ENCODE assay signal across 17 cellular contexts in genomic region chr12:124358572-124358971, GRCh38.
"Had no signal": no experiment of that assay in that cellular context is flagged by ENCODE, and none has a peak within 500 bp of the region (broad histone marks: within the 10 kb centered on the region; RNA-seq: fewer than 3 reads in every experiment).

No MANE protein-coding gene starts in this region.

- H3K4me3 ChIP-seq: lung, ovary, suprapubic skin, upper lobe of right lung had no signal

- ATAC-seq: esophagus mucosa, upper lobe of right lung had no signal

- H3K27me3 Mint-ChIP-seq: activated naive CD8-positive, alpha-beta T cell treated with anti-CD3 and anti-CD28 coated beads for 36 hours; brain had no signal

- H3K9me3 Mint-ChIP-seq: activated naive CD8-positive, alpha-beta T cell treated with anti-CD3 and anti-CD28 coated beads for 36 hours; brain had no signal

- DNase-seq: activated CD4-positive, alpha-beta T cell treated with anti-CD3 and anti-CD28 coated beads, Interleukin-2, amount 50 U/mL, for 1 hour; activated CD4-positive, CD25-positive, alpha-beta regulatory T cell; activated CD8-positive, alpha-beta memory T cell treated with anti-CD3 and anti-CD28 coated beads for 24 hours; activated naive CD8-positive, alpha-beta T cell treated with anti-CD3 and anti-CD28 coated beads for 36 hours; amygdala; glutamatergic neuron; midbrain; ovary; stimulated activated CD4-positive, alpha-beta T cell treated with anti-CD3 and anti-CD28 coated beads, Interleukin-15, amount 100 ng/mL, for 24 hours; stimulated activated CD4-positive, alpha-beta T cell treated with anti-CD3 and anti-CD28 coated beads, Interleukin-4, amount 100 ng/mL, for 24 hours; stimulated activated naive CD4-positive, alpha-beta T cell; T-helper 2 cell; upper lobe of right lung had no signal

- H3K27me3 ChIP-seq: ovary, suprapubic skin, upper lobe of right lung had no signal

- H3K4me3 Mint-ChIP-seq: activated naive CD8-positive, alpha-beta T cell treated with anti-CD3 and anti-CD28 coated beads for 36 hours; brain had no signal

- H3K4me1 Mint-ChIP-seq: activated naive CD8-positive, alpha-beta T cell treated with anti-CD3 and anti-CD28 coated beads for 36 hours; brain had no signal

- H3K27ac ChIP-seq: upper lobe of right lung had no signal

- H3K36me3 ChIP-seq: ovary had no signal

- H3K27ac Mint-ChIP-seq: activated naive CD8-positive, alpha-beta T cell treated with anti-CD3 and anti-CD28 coated beads for 36 hours had no signal

- H3K9me3 ChIP-seq: ovary, suprapubic skin, upper lobe of right lung had no signal
